Comparison of ENCODE assay signal across 7 cellular contexts in genomic region chr7:39622609-39623311, GRCh38. TPM values are rescaled to one million over a fixed set of nuclear protein-coding genes. Genes with fewer than 3 reads are reported as not detected.
A peak's percentile ranks its signal among the peaks of the same experiment; 100 is the strongest.
DNase-seq lines count a peak whose midpoint lies in the region; ATAC-seq and TF ChIP-seq lines count a peak whose summit lies in the region.

No MANE protein-coding gene starts in this region.

- no peak for DNase-seq in activated B cell treated with CpG ODN at 0.5 μM for 24 hours
- DNase-seq in heart left ventricle: no peak
- peak in 1 of 2 donors; percentile 10 for DNase-seq in gastrocnemius medialis
- no peak for DNase-seq in GM03348 (ENCODE audit: low spot score)

- H3K9me3 ChIP-seq in heart left ventricle (no peaks in the 10 kb centered on the region), gastrocnemius medialis (no peaks in the 10 kb centered on the region)

- no peaks in the 10 kb centered on the region for H3K36me3 ChIP-seq in heart left ventricle
- H3K36me3 ChIP-seq in gastrocnemius medialis: no peaks in the 10 kb centered on the region

- H3K9me3 Mint-ChIP-seq in activated B cell treated with CpG ODN at 0.5 μM for 24 hours: no peaks in the 10 kb centered on the region

- no peaks in the 10 kb centered on the region for H3K27me3 Mint-ChIP-seq in activated B cell treated with CpG ODN at 0.5 μM for 24 hours

- H3K27ac Mint-ChIP-seq in activated B cell treated with CpG ODN at 0.5 μM for 24 hours: peak overlapping the region; percentile 89

- intact Hi-C loops in activated B cell treated with CpG ODN at 0.5 μM for 24 hours (cut with micrococcal nuclease) (loop anchor here (1.0 to 10.0 kb wide), 7 partner anchors 34 to 1835 kb away; partner anchors contain the start of genes MPLKIP, STARD3NL, VPS41 and YAE1), heart left ventricle (cut with DNase I) (loop anchor here in 7 of 10 donors (2.0 to 10.0 kb wide), 9 partner anchors 34 to 125 kb away; no protein-coding TSS in a partner anchor), gastrocnemius medialis (cut with DNase I; ENCODE audit: low total_unique reads) (loop anchor here (2.0 to 5.0 kb wide), 2 partner anchors 50 to 56 kb away; partner anchors contain the start of gene YAE1)

- TF ChIP-seq CTCF in activated B cell treated with CpG ODN at 0.5 μM for 24 hours (IDR thresholded peaks at IDR 0.05): no peak
- no peak for TF ChIP-seq CTCF in heart left ventricle (IDR thresholded peaks at IDR 0.05)
- TF ChIP-seq CTCF in gastrocnemius medialis (IDR thresholded peaks at IDR 0.05 in 4 of 5, conservative IDR thresholded peaks at IDR 0.05 in 1 of 5): no peak

- peaks cover 14% of the 10 kb centered on the region for H3K36me3 Mint-ChIP-seq in activated B cell treated with CpG ODN at 0.5 μM for 24 hours (ENCODE audit: low read depth)

- H3K4me3 ChIP-seq in heart left ventricle (peak overlapping the region; percentile 67 to 94 (median 89)), gastrocnemius medialis (peak overlapping the region; percentile 78 to 98 (median 87))

- WGBS in heart left ventricle, 4 donors: 14 to 38% (median 27%) methylated on average over 13 to 32 of the region's 32 CpGs

- CTCF ChIA-PET in activated B cell treated with CpG ODN at 0.5 μM for 24 hours (lab: Charles Lee): interaction anchor here (0.8 to 1.0 kb wide), 3 partner anchors 30 to 512 kb away, joined by 3 to 5 read pairs (median 4); partner anchors contain the start of genes MPLKIP and SUGCT

- in situ Hi-C loops in gastrocnemius medialis (cut with MboI; ENCODE audit: low sequenced_read_pairs in 4 of 4): no loop called here

- TF ChIP-seq POLR2A in heart left ventricle (IDR thresholded peaks at IDR 0.05) (no peak), gastrocnemius medialis (IDR thresholded peaks at IDR 0.05) (no peak)

- H3K4me3 Mint-ChIP-seq in activated B cell treated with CpG ODN at 0.5 μM for 24 hours: peak overlapping the region; percentile 89

- H3K27ac ChIP-seq in heart left ventricle (peak overlapping the region; percentile 80 to 96 (median 92)), gastrocnemius medialis (peak overlapping the region; percentile 89 to 95 (median 92))

- POLR2A ChIA-PET in activated B cell treated with CpG ODN at 0.5 μM for 24 hours (lab: Charles Lee): interaction anchor here (0.5 to 5.5 kb wide), 15 partner anchors 9 to 126 kb away, joined by 3 to 80 read pairs (median 4); partner anchors contain the start of gene YAE1

- no peaks in the 10 kb centered on the region for H3K27me3 ChIP-seq in heart left ventricle
- no peaks in the 10 kb centered on the region for H3K27me3 ChIP-seq in gastrocnemius medialis

- ATAC-seq in GM19043 (IDR thresholded peaks at IDR 0.05; ENCODE audit: low read depth, unreplicated experiment): peak; percentile 16
- ATAC-seq in HG03097 (IDR thresholded peaks at IDR 0.05; ENCODE audit: low FRiP score, unreplicated experiment): peak; percentile 15
- ATAC-seq in activated B cell treated with CpG ODN at 0.5 μM for 24 hours (ENCODE audit: low read depth): peak; percentile 15
- ATAC-seq in heart left ventricle: peak in 2 of 4 donors; percentile 14 to 39
- peak; percentile 27 to 33 for ATAC-seq in gastrocnemius medialis
- no peak for ATAC-seq in HG02759 (IDR thresholded peaks at IDR 0.05; ENCODE audit: unreplicated experiment)

- H3K4me1 ChIP-seq in heart left ventricle (peaks cover 6 to 52% (median 34%) of the 10 kb centered on the region in 12 donors), gastrocnemius medialis (peaks cover 41 to 48% of the 10 kb centered on the region in 2 donors)

- H3K4me1 Mint-ChIP-seq in activated B cell treated with CpG ODN at 0.5 μM for 24 hours: peaks cover 51% of the 10 kb centered on the region

RNA-seq across cellular contexts. Expression of gene RALA, which starts 0.6 kb away (rescaled TPM):
- total RNA-seq in activated B cell treated with CpG ODN at 0.5 μM for 24 hours: 32.6 and 37.3 TPM in 2 replicates
- 10 to 100 TPM; 13.5 to 37.1 (median 23.4) TPM for total RNA-seq in heart left ventricle
- polyA plus RNA-seq in heart left ventricle: 10 to 100 TPM; 17.3 to 32.0 TPM
- total RNA-seq in gastrocnemius medialis: 10 to 100 TPM in 3 of 4 donors, 1 to 10 TPM in 1; 9.2 to 11.6 (median 10.7) TPM

RNA-seq across cellular contexts. Expression of gene YAE1, which starts 56.6 kb away (rescaled TPM):
- total RNA-seq in activated B cell treated with CpG ODN at 0.5 μM for 24 hours (13.3 and 16.1 TPM in 2 replicates), heart left ventricle (10 to 100 TPM in 8 of 9 donors, 1 to 10 TPM in 1; 8.4 to 19.5 (median 16.1) TPM), gastrocnemius medialis (10 to 100 TPM in 2 of 4 donors, 1 to 10 TPM in 2; 4.6 to 20.2 (median 10.2) TPM)
- 10 to 100 TPM; 22.7 to 27.7 TPM for polyA plus RNA-seq in heart left ventricle
